ENCODE assay signal across 18 cellular contexts in genomic region chr15:69742361-69742760, GRCh38.
"Had no signal": no experiment of that assay in that cellular context is flagged by ENCODE, and none has a peak within 500 bp of the region (broad histone marks: within the 10 kb centered on the region; RNA-seq: fewer than 3 reads in every experiment).

No MANE protein-coding gene starts in this region.

- H2AFZ ChIP-seq: parathyroid adenoma had no signal

- FAIRE-seq: frontal cortex, islet of Langerhans, small intestine had no signal

- H3K9me3 ChIP-seq: psoas muscle had no signal

- DNase-seq: cortex of kidney; dorsolateral prefrontal cortex; effector CD8-positive, alpha-beta T cell; heart left ventricle; hippocampal formation; kidney glomerular epithelial cell; psoas muscle; retina; small intestine; stimulated activated CD4-positive, alpha-beta T cell treated with anti-CD3 and anti-CD28 coated beads, Interleukin-12 subunit alpha, Interleukin-12 subunit beta, amount 100 ng/mL, for 4 hours; stimulated activated naive CD4-positive, alpha-beta T cell treated with Interleukin-2 at 50 U/mL for 16 hours; trophoblast cell had no signal

- H3K4me1 ChIP-seq: parathyroid adenoma, psoas muscle had no signal

- H3K4me3 ChIP-seq: dorsolateral prefrontal cortex, heart left ventricle, psoas muscle had no signal

- ATAC-seq: heart left ventricle, sciatic nerve had no signal

- H3K9ac ChIP-seq: parathyroid adenoma had no signal

- H3K27ac Mint-ChIP-seq: mesothelial cell of epicardium; natural killer cell treated with Interleukin-12 subunit alpha and Interleukin-12 subunit beta and Interleukin-15 and Interleukin-18, amount 100 ng/mL, for 72 hours had no signal

- H3K27ac ChIP-seq: dorsolateral prefrontal cortex, heart left ventricle, parathyroid adenoma, psoas muscle had no signal

- H3K79me2 ChIP-seq: parathyroid adenoma had no signal

- H3K36me3 ChIP-seq: heart left ventricle had no signal

- H3K36me3 Mint-ChIP-seq: mesothelial cell of epicardium had no signal

- H3K4me3 Mint-ChIP-seq: mesothelial cell of epicardium; natural killer cell treated with Interleukin-12 subunit alpha and Interleukin-12 subunit beta and Interleukin-15 and Interleukin-18, amount 100 ng/mL, for 72 hours had no signal
